17 cellular contexts compared by ENCODE assay signal in the genomic region with DNA sequence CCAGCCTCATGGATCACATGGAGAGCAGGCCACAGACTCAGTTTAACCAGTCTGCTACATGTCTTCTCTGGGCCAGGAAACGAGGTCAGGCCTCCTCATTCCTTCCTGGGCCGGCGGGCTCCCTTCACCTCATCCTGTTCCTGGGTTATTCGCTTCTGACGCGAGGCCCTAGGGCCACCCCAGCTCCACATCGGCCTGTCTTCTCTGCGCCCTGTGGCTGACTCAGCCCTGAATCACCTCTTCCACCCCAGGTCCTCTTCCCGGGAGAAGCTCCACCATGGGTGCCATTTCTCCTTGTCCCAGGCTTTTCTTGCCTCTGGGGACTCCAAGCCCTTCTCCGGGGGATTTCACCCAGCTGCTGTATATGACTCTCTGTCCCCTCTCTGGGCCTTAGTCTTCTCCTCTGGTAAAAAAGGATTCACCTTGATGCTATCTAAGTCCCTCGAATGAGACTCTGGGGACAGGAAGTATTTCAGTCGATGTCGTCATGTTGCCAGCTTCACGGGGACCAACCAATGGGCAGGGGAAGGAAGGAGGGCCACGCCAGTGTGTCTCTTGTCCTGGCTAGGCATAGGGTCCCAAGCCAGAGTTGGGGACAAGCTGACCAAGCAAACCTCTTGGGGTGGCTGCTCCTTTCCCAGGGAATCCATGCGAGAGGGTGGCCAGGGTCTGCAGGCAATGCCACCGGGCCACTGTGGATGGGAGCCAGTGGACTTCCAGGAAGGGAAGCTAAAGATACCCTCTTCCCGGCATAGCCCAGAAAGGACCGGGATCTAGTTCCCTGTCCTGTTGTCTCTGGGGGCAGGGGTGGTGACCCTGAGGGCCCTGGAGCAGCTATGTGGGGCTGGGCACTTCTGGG. TPM values are rescaled to one million over a fixed set of nuclear protein-coding genes. Genes with fewer than 3 reads are reported as not detected.
DNase-seq lines count a peak whose midpoint lies in the region; ATAC-seq and TF ChIP-seq lines count a peak whose summit lies in the region.
"Had no signal": no experiment of that assay in that cellular context is flagged by ENCODE, and none has a peak within 500 bp of the region (broad histone marks: within the 10 kb centered on the region; RNA-seq: fewer than 3 reads in every experiment).

No MANE protein-coding gene starts in this region.

- ATAC-seq in T-cell (replicated peaks in 1 of 4) = peak in 1 of 4 experiments; percentile 40
- ATAC-seq in foreskin keratinocyte = peak; percentile 86

- peak overlapping the region; percentile 28 to 69 for H3K27ac Mint-ChIP-seq in T-cell
- H3K27ac Mint-ChIP-seq: activated naive CD8-positive, alpha-beta T cell treated with anti-CD3 and anti-CD28 coated beads, Interleukin-2, amount 10 ng/mL, durations not matched to agents 7 days and 5 days had no signal

- H3K36me3 ChIP-seq in BLaER1 = no peaks in the 10 kb centered on the region
- H3K36me3 ChIP-seq: thoracic aorta had no signal

- H3K4me2 ChIP-seq in BLaER1 = peak overlapping the region; percentile 40

- H3K27me3 Mint-ChIP-seq in T-cell = no peaks in the 10 kb centered on the region
- H3K27me3 Mint-ChIP-seq: activated naive CD8-positive, alpha-beta T cell treated with anti-CD3 and anti-CD28 coated beads, Interleukin-2, amount 10 ng/mL, durations not matched to agents 7 days and 5 days; CD4-positive, alpha-beta memory T cell had no signal

- no peak overlapping the region for H3K9ac ChIP-seq in BLaER1

- DNase-seq in GM03348 (ENCODE audit: low spot score) (peak; percentile 43), T-cell (no peak), foreskin keratinocyte (peak; percentile 31 to 52), NCI-H1105 (lab: John Stamatoyannopoulos, UW) (no peak), NCI-H524 treated with DMSO at 0.1 percent for 48 hours (lab: John Stamatoyannopoulos, UW) (no peak), cortex of kidney (lab: John Stamatoyannopoulos, UW) (no peak)
- DNase-seq in stimulated activated CD4-positive, alpha-beta T cell treated with anti-CD3 and anti-CD28 coated beads, Interleukin-4, amount 100 ng/mL, for 1 hour = no peak
- DNase-seq: activated naive CD8-positive, alpha-beta T cell treated with anti-CD3 and anti-CD28 coated beads, Interleukin-2, amount 10 ng/mL, durations not matched to agents 7 days and 5 days; CD4-positive, alpha-beta memory T cell; cerebellar nuclear complex; KBM-7; NCI-H2081 treated with DMSO at 0.1 percent for 48 hours; nucleus accumbens; stimulated activated CD4-positive, alpha-beta T cell treated with anti-CD3 and anti-CD28 coated beads, Interleukin-12 subunit alpha, Interleukin-12 subunit beta, amount 100 ng/mL, for 4 hours had no signal

- peaks cover 6% of the 10 kb centered on the region; the same call in 1 of the 2 replicates for H3K9me3 ChIP-seq in BLaER1
- H3K9me3 ChIP-seq: thoracic aorta had no signal

- no peaks in the 10 kb centered on the region for H3K9me3 Mint-ChIP-seq in T-cell
- H3K9me3 Mint-ChIP-seq: CD4-positive, alpha-beta memory T cell had no signal

- H3K27me3 ChIP-seq in BLaER1 (no peaks in the 10 kb centered on the region), foreskin keratinocyte (no peaks in the 10 kb centered on the region)

- H3K4me1 ChIP-seq in BLaER1 (peaks cover 12% of the 10 kb centered on the region), foreskin keratinocyte (peaks cover 10% of the 10 kb centered on the region)

- POLR2A ChIA-PET in T-cell (lab: Charles Lee) = no interaction called here

- H3K27ac ChIP-seq in BLaER1 (0 out of 2 replicates have a peak overlapping the region, but pooled peaks have one; percentile 13), foreskin keratinocyte (peak overlapping the region; percentile 67)
- H3K27ac ChIP-seq: thoracic aorta had no signal

- peak overlapping the region in 1 of 3 donors; percentile 49 for H3K4me3 Mint-ChIP-seq in T-cell
- H3K4me3 Mint-ChIP-seq: activated naive CD8-positive, alpha-beta T cell treated with anti-CD3 and anti-CD28 coated beads, Interleukin-2, amount 10 ng/mL, durations not matched to agents 7 days and 5 days had no signal

- peaks cover 8 to 15% (median 9%) of the 10 kb centered on the region in 3 donors for H3K4me1 Mint-ChIP-seq in T-cell

- H3K4me3 ChIP-seq in BLaER1 = no peak overlapping the region
- H3K4me3 ChIP-seq: lung, thoracic aorta had no signal

- CTCF ChIA-PET in T-cell (lab: Charles Lee) = no interaction called here

- no peaks in the 10 kb centered on the region for H3K36me3 Mint-ChIP-seq in T-cell
- H3K36me3 Mint-ChIP-seq: activated naive CD8-positive, alpha-beta T cell treated with anti-CD3 and anti-CD28 coated beads, Interleukin-2, amount 10 ng/mL, durations not matched to agents 7 days and 5 days; CD4-positive, alpha-beta memory T cell had no signal

- TF ChIP-seq CTCF in foreskin keratinocyte (conservative IDR thresholded peaks at IDR 0.05) = no peak

- H4K20me1 ChIP-seq in BLaER1 = no peaks in the 10 kb centered on the region

RNA-seq across cellular contexts. Expression of gene SOCS3, which starts 58.7 kb away (rescaled TPM):
- total RNA-seq in T-cell (100 to 1,000 TPM in 2 of 5 donors, 10 to 100 TPM in 3; 14.2 to 248 (median 19.9) TPM), foreskin keratinocyte (3.7 and 3.9 TPM in 2 replicates)
- polyA plus RNA-seq in foreskin keratinocyte = 1.7 and 2.4 TPM in 2 replicates

Comparison
In these comparisons a context has a peak if more than half of its experiments do, and no peak if none do; other contexts are left out.
1. DNase-seq: peak in GM03348 (single experiment) and foreskin keratinocyte (2 of 2); none in T-cell (0 of 34), NCI-H1105 (single experiment), NCI-H524 treated with DMSO at 0.1 percent for 48 hours (single experiment), cortex of kidney (single experiment) and stimulated activated CD4-positive, alpha-beta T cell treated with anti-CD3 and anti-CD28 coated beads, Interleukin-4, amount 100 ng/mL, for 1 hour (single experiment).